In genomic region chr9:19946446-19947109, GRCh38 we compare ENCODE assay signal across 8 cellular contexts.
DNase-seq lines count a peak whose midpoint lies in the region; ATAC-seq, FAIRE-seq and TF ChIP-seq lines count a peak whose summit lies in the region.

No MANE protein-coding gene starts in this region.

- peak overlapping the region; percentile 33 for H3K27ac Mint-ChIP-seq in activated T-cell treated with anti-CD3 and anti-CD28 coated beads, Interleukin-2, amount 50 U/mL, for 72 hours
- H3K27ac Mint-ChIP-seq in natural killer cell: no peak overlapping the region
- H3K27ac Mint-ChIP-seq in CD4-positive, alpha-beta memory T cell: no peak overlapping the region

- H3K4me1 ChIP-seq in trophoblast cell (ENCODE audit: control insufficient read depth in 1 of 2, insufficient read depth in 2 of 2, low read length in 2 of 2): no peaks in the 10 kb centered on the region
- no peaks in the 10 kb centered on the region for H3K4me1 ChIP-seq in CD4-positive, alpha-beta memory T cell (ENCODE audit: insufficient read depth, low read length)

- H3K79me2 ChIP-seq in trophoblast cell (ENCODE audit: control insufficient read depth, insufficient read depth, low read length, poor library complexity): no peaks in the 10 kb centered on the region

- H2AK5ac ChIP-seq in trophoblast cell (ENCODE audit: low read length): no peak overlapping the region

- no peak for FAIRE-seq in HTR-8/SVneo (lab: Jason Lieb, UNC)

- peak; percentile 66 for TF ChIP-seq CTCF in astrocyte of the spinal cord (IDR thresholded peaks at IDR 0.05; ENCODE audit: low read depth, low read length)
- no peak for TF ChIP-seq CTCF in natural killer cell (IDR thresholded peaks at IDR 0.05)

- no peak overlapping the region for H3K23ac ChIP-seq in trophoblast cell (ENCODE audit: low read length)

- no peak overlapping the region for H3K14ac ChIP-seq in trophoblast cell (ENCODE audit: low read length)

- no peak overlapping the region for H4K91ac ChIP-seq in trophoblast cell (ENCODE audit: low read depth, low read length)

- no peaks in the 10 kb centered on the region for H3K27me3 ChIP-seq in trophoblast cell (ENCODE audit: insufficient read depth, low read length)
- H3K27me3 ChIP-seq in CD4-positive, alpha-beta memory T cell (ENCODE audit: insufficient read depth, low read length): no peaks in the 10 kb centered on the region

- no peak overlapping the region for H3K4ac ChIP-seq in trophoblast cell (ENCODE audit: low read depth, low read length)

- no peaks in the 10 kb centered on the region for H3K36me3 ChIP-seq in trophoblast cell (ENCODE audit: control insufficient read depth in 1 of 2, insufficient read depth in 2 of 2, low read length in 2 of 2)
- H3K36me3 ChIP-seq in CD4-positive, alpha-beta memory T cell (ENCODE audit: insufficient read depth, low read length): no peaks in the 10 kb centered on the region

- no peak overlapping the region for H3K9ac ChIP-seq in trophoblast cell (ENCODE audit: low read length)

- ATAC-seq in activated T-cell treated with anti-CD3 and anti-CD28 coated beads, Interleukin-2, amount 50 U/mL, for 72 hours (replicated peaks in 1 of 2): peak in 1 of 2 donors; percentile 64
- no peak for ATAC-seq in natural killer cell

- H3K27ac ChIP-seq in trophoblast cell (ENCODE audit: low read depth, low read length): no peak overlapping the region
- no peak overlapping the region for H3K27ac ChIP-seq in CD4-positive, alpha-beta memory T cell (ENCODE audit: low read depth, low read length)

- POLR2A ChIA-PET in CD4-positive, alpha-beta memory T cell (lab: Charles Lee; ENCODE audit: partially characterized antibody): no interaction called here

- no peak overlapping the region for H3K4me3 Mint-ChIP-seq in activated T-cell treated with anti-CD3 and anti-CD28 coated beads, Interleukin-2, amount 50 U/mL, for 72 hours
- H3K4me3 Mint-ChIP-seq in natural killer cell: no peak overlapping the region
- H3K4me3 Mint-ChIP-seq in CD4-positive, alpha-beta memory T cell: no peak overlapping the region

- no peak overlapping the region for H4K8ac ChIP-seq in trophoblast cell (ENCODE audit: low read depth, low read length)

- no peak overlapping the region for H2BK120ac ChIP-seq in trophoblast cell (ENCODE audit: insufficient read depth, low read length, poor library complexity)

- peaks cover 12% of the 10 kb centered on the region for H3K27me3 Mint-ChIP-seq in activated T-cell treated with anti-CD3 and anti-CD28 coated beads, Interleukin-2, amount 50 U/mL, for 72 hours (ENCODE audit: low read depth)
- H3K27me3 Mint-ChIP-seq in natural killer cell (ENCODE audit: low read depth in 2 of 2): peaks cover 11 to 35% of the 10 kb centered on the region in 2 donors
- peaks cover 4% of the 10 kb centered on the region in 2 donors for H3K27me3 Mint-ChIP-seq in CD4-positive, alpha-beta memory T cell

- H3K36me3 Mint-ChIP-seq in activated T-cell treated with anti-CD3 and anti-CD28 coated beads, Interleukin-2, amount 50 U/mL, for 72 hours (ENCODE audit: insufficient read depth in 2 of 2): no peaks in the 10 kb centered on the region
- H3K36me3 Mint-ChIP-seq in natural killer cell: no peaks in the 10 kb centered on the region
- no peaks in the 10 kb centered on the region for H3K36me3 Mint-ChIP-seq in CD4-positive, alpha-beta memory T cell

- H3K9me3 Mint-ChIP-seq in activated T-cell treated with anti-CD3 and anti-CD28 coated beads, Interleukin-2, amount 50 U/mL, for 72 hours: peaks cover 0 to 1% of the 10 kb centered on the region in 2 donors
- H3K9me3 Mint-ChIP-seq in natural killer cell: no peaks in the 10 kb centered on the region
- H3K9me3 Mint-ChIP-seq in CD4-positive, alpha-beta memory T cell: no peaks in the 10 kb centered on the region

- no peaks in the 10 kb centered on the region for H3K9me3 ChIP-seq in trophoblast cell (ENCODE audit: insufficient read depth, low read depth, low read length)
- H3K9me3 ChIP-seq in CD4-positive, alpha-beta memory T cell (ENCODE audit: control insufficient read depth in 1 of 2, low read length in 2 of 2): no peaks in the 10 kb centered on the region

- no peak overlapping the region for H2AFZ ChIP-seq in trophoblast cell (ENCODE audit: insufficient read depth, low read length, poor library complexity)

- peak in 1 of 2 donors; percentile 11 for DNase-seq in activated T-cell treated with anti-CD3 and anti-CD28 coated beads, Interleukin-2, amount 50 U/mL, for 72 hours
- no peak for DNase-seq in activated T-cell treated with anti-CD3 and anti-CD28 coated beads, Interleukin-2, amount 50 U/mL, for 1 hour
- DNase-seq in HTR-8/SVneo (ENCODE audit: insufficient read length, low spot score) (peak; percentile 4), astrocyte of the spinal cord (ENCODE audit: low read depth, low spot score) (peak; percentile 49), trophoblast cell (peak; percentile 27 to 50), natural killer cell (no peak), NCI-H510A treated with DMSO at 0.1 percent for 48 hours (lab: John Stamatoyannopoulos, UW) (no peak)
- no peak for DNase-seq in CD4-positive, alpha-beta memory T cell

- in situ Hi-C loops in astrocyte of the spinal cord (cut with HindIII; ENCODE audit: low sequenced_read_pairs): no loop called here

- no CpG with 5 or more reads among the region's 4 CpGs for WGBS in trophoblast cell (ENCODE audit: extremely low coverage, insufficient coverage, insufficient read length)

- H2BK5ac ChIP-seq in trophoblast cell (ENCODE audit: low read depth, low read length, poor library complexity): no peak overlapping the region

- intact Hi-C loops in natural killer cell (cut with micrococcal nuclease): no loop called here
- intact Hi-C loops in CD4-positive, alpha-beta memory T cell (cut with micrococcal nuclease): loop anchor here (1.0 kb wide), 1 partner anchor 995 kb away; no protein-coding TSS in a partner anchor

- no peak overlapping the region for H4K12ac ChIP-seq in trophoblast cell (ENCODE audit: low read depth, low read length)

- H2BK12ac ChIP-seq in trophoblast cell (ENCODE audit: low read length): no peak overlapping the region

- H3K4me3 ChIP-seq in astrocyte of the spinal cord (ENCODE audit: low read depth, low read length) (no peak overlapping the region), trophoblast cell (ENCODE audit: low read depth, low read length) (no peak overlapping the region)
- H3K4me3 ChIP-seq in CD4-positive, alpha-beta memory T cell (ENCODE audit: low read length in 2 of 2): no peak overlapping the region

- CTCF ChIA-PET in CD4-positive, alpha-beta memory T cell (lab: Charles Lee; ENCODE audit: partially characterized antibody): interaction anchor here (0.6 to 1.8 kb wide), 4 partner anchors 9 to 994 kb away, joined by 3 to 15 read pairs (median 6); no protein-coding TSS in a partner anchor

- H3K4me2 ChIP-seq in trophoblast cell (ENCODE audit: low read length): no peak overlapping the region

- peaks cover 13% of the 10 kb centered on the region for H3K4me1 Mint-ChIP-seq in activated T-cell treated with anti-CD3 and anti-CD28 coated beads, Interleukin-2, amount 50 U/mL, for 72 hours (ENCODE audit: low read depth)
- no peaks in the 10 kb centered on the region for H3K4me1 Mint-ChIP-seq in natural killer cell
- H3K4me1 Mint-ChIP-seq in CD4-positive, alpha-beta memory T cell: no peaks in the 10 kb centered on the region

- H3K79me1 ChIP-seq in trophoblast cell (ENCODE audit: low read length): no peaks in the 10 kb centered on the region

- no peak overlapping the region for H3K18ac ChIP-seq in trophoblast cell (ENCODE audit: low read length)

Comparison
In these comparisons a context has a peak if more than half of its experiments do, and no peak if none do; other contexts are left out.
1. DNase-seq: peak in HTR-8/SVneo (single experiment), astrocyte of the spinal cord (single experiment) and trophoblast cell (2 of 2); none in activated T-cell treated with anti-CD3 and anti-CD28 coated beads, Interleukin-2, amount 50 U/mL, for 1 hour (single experiment), natural killer cell (single experiment), NCI-H510A treated with DMSO at 0.1 percent for 48 hours (single experiment) and CD4-positive, alpha-beta memory T cell (0 of 5).